Comparison of ENCODE assay signal across 10 cellular contexts in the genomic region with DNA sequence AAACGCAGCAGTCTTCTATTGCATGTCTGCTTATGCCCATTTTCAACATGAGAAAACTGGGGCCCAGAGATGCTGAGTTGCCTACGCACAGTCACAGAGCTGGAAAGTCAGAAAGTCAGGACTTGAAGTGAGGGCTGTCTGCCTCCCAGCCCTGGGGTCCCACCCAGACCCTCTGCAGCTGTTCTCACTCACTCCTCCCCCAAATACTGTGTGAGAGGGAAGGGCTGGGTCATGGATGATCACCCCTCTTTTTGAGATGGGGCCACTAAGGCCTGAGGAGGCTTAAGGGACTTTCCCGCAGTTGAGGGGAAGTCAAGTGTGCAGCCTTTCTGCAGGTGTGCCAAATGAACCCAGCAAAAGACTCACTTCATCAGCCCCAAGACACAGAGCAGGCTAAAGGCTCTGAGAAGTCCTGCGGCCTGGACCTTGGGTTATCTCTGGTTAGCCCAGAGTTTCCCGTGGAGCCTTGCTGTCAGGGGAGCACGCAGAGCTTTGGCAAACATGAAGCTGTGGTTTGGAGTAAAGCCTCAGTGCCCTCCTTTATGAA. TPM values are rescaled to one million over a fixed set of nuclear protein-coding genes. Genes with fewer than 3 reads are reported as not detected.
DNase-seq lines count a peak whose midpoint lies in the region; ATAC-seq and TF ChIP-seq lines count a peak whose summit lies in the region.
"Had no signal": no experiment of that assay in that cellular context is flagged by ENCODE, and none has a peak within 500 bp of the region (broad histone marks: within the 10 kb centered on the region; RNA-seq: fewer than 3 reads in every experiment).

No MANE protein-coding gene starts in this region.

- H3K27me3 ChIP-seq in DND-41 (ENCODE audit: insufficient read depth, low read length, poor library complexity): no peaks in the 10 kb centered on the region
- H3K27me3 ChIP-seq in OCI-LY1 (ENCODE audit: insufficient read depth, low read length): no peaks in the 10 kb centered on the region
- H3K27me3 ChIP-seq: right atrium auricular region had no signal

- no peak overlapping the region for H3K4me3 ChIP-seq in DND-41 (ENCODE audit: low read depth in 1 of 2, low read length in 2 of 2)
- H3K4me3 ChIP-seq in OCI-LY1 (ENCODE audit: low read depth, low read length, poor library complexity, severe bottlenecking): peak overlapping the region; percentile 13
- H3K4me3 ChIP-seq: right atrium auricular region had no signal

- H3K9me3 ChIP-seq in DND-41 (ENCODE audit: insufficient read depth, low read length, severe bottlenecking) (no peaks in the 10 kb centered on the region), OCI-LY1 (ENCODE audit: low read length) (no peaks in the 10 kb centered on the region)
- H3K9me3 ChIP-seq: right atrium auricular region had no signal

- H3K27ac Mint-ChIP-seq in type B pancreatic cell: no peak overlapping the region
- H3K27ac Mint-ChIP-seq: brain had no signal

- H3K36me3 Mint-ChIP-seq in type B pancreatic cell: no peaks in the 10 kb centered on the region

- H3K4me3 Mint-ChIP-seq in type B pancreatic cell: no peak overlapping the region
- H3K4me3 Mint-ChIP-seq: brain had no signal

- peaks cover 56% of the 10 kb centered on the region for H4K20me1 ChIP-seq in DND-41 (ENCODE audit: insufficient read depth, low read length)
- no peaks in the 10 kb centered on the region for H4K20me1 ChIP-seq in OCI-LY1 (ENCODE audit: insufficient read depth, low read length)

- H3K36me3 ChIP-seq in DND-41 (ENCODE audit: insufficient read depth, low read length): peaks cover 97% of the 10 kb centered on the region
- H3K36me3 ChIP-seq in OCI-LY1 (ENCODE audit: insufficient read depth, low read length): peaks cover 67% of the 10 kb centered on the region
- H3K36me3 ChIP-seq: right atrium auricular region had no signal

- no peaks in the 10 kb centered on the region for H3K9me3 Mint-ChIP-seq in type B pancreatic cell

- ATAC-seq in DND-41 (ENCODE audit: insufficient read depth, low read depth) (peak; percentile 72), GM19025 (IDR thresholded peaks at IDR 0.05; ENCODE audit: low read depth, unreplicated experiment) (peak; percentile 87), HG02870 (IDR thresholded peaks at IDR 0.05; ENCODE audit: unreplicated experiment) (peak; percentile 91)

- peak overlapping the region; percentile 34 for H3K9ac ChIP-seq in DND-41 (ENCODE audit: low read depth, low read length)
- peak overlapping the region; percentile 72 for H3K9ac ChIP-seq in OCI-LY1 (ENCODE audit: low read length)

- H3K4me2 ChIP-seq in DND-41 (ENCODE audit: insufficient read depth, low read length): peak overlapping the region; percentile 9; the same call in 1 of the 2 replicates
- peak overlapping the region; percentile 64 for H3K4me2 ChIP-seq in OCI-LY1 (ENCODE audit: low read length)

- H3F3A ChIP-seq in OCI-LY1 (ENCODE audit: insufficient read depth, low read length): peaks cover 26% of the 10 kb centered on the region

- H3K4me1 ChIP-seq in DND-41 (ENCODE audit: insufficient read depth, low read length) (peaks cover 93% of the 10 kb centered on the region), OCI-LY1 (ENCODE audit: insufficient read depth, low read length, severe bottlenecking) (peaks cover 99% of the 10 kb centered on the region)
- H3K4me1 ChIP-seq: right atrium auricular region had no signal

- TF ChIP-seq CTCF in DND-41 (IDR thresholded peaks at IDR 0.05; ENCODE audit: borderline replicate concordance, extremely low read depth, low read length, poor library complexity, severe bottlenecking): no peak
- no peak for TF ChIP-seq CTCF in OCI-LY1 (IDR thresholded peaks at IDR 0.05; ENCODE audit: low read length)
- TF ChIP-seq CTCF in type B pancreatic cell (conservative IDR thresholded peaks at IDR 0.05): no peak

- no peaks in the 10 kb centered on the region for H3K4me1 Mint-ChIP-seq in type B pancreatic cell (ENCODE audit: unreplicated experiment)

- H3K27me3 Mint-ChIP-seq in type B pancreatic cell: peaks cover 79% of the 10 kb centered on the region

- H3K79me2 ChIP-seq in DND-41 (ENCODE audit: insufficient read depth, low read length) (peaks cover 98% of the 10 kb centered on the region), OCI-LY1 (ENCODE audit: insufficient read depth, low read length) (peaks cover 9% of the 10 kb centered on the region)

- peak; percentile 79 for DNase-seq in DND-41
- DNase-seq in occipital lobe (lab: John Stamatoyannopoulos, UW): no peak
- no peak for DNase-seq in type B pancreatic cell (ENCODE audit: extremely low spot score, unreplicated experiment)
- DNase-seq in NCI-H1694 (lab: John Stamatoyannopoulos, UW): no peak
- DNase-seq in HuH-7.5 (ENCODE audit: low spot score): no peak

- no peaks in the 10 kb centered on the region for H3K9me2 ChIP-seq in OCI-LY1 (ENCODE audit: low read depth, low read length)

- H2AFZ ChIP-seq in DND-41 (ENCODE audit: low read depth, low read length): no peak overlapping the region
- H2AFZ ChIP-seq in OCI-LY1 (ENCODE audit: low read length): no peak overlapping the region

- peak overlapping the region; percentile 82 for H3K27ac ChIP-seq in DND-41 (ENCODE audit: low read length)
- peak overlapping the region; percentile 99 for H3K27ac ChIP-seq in OCI-LY1 (ENCODE audit: low read depth, low read length, poor library complexity, severe bottlenecking)
- H3K27ac ChIP-seq: right atrium auricular region had no signal

RNA-seq across cellular contexts. Expression of a gene that starts 18.7 kb away (rescaled TPM):
- total RNA-seq in occipital lobe: 16.2 TPM
- total RNA-seq in type B pancreatic cell (ENCODE audit: low replicate concordance): 1.4 and 2.4 TPM in 2 replicates
